In genomic region chr11:2194877-2195755, GRCh38 we compare ENCODE assay signal across 9 cellular contexts. TPM values are rescaled to one million over a fixed set of nuclear protein-coding genes. Genes with fewer than 3 reads are reported as not detected.
DNase-seq lines count a peak whose midpoint lies in the region; ATAC-seq and TF ChIP-seq lines count a peak whose summit lies in the region.
"Had no signal": no experiment of that assay in that cellular context is flagged by ENCODE, and none has a peak within 500 bp of the region (broad histone marks: within the 10 kb centered on the region; RNA-seq: fewer than 3 reads in every experiment).

No MANE protein-coding gene starts in this region.

- no peaks in the 10 kb centered on the region for H3K36me3 Mint-ChIP-seq in nephron (ENCODE audit: low read depth)

- no peak overlapping the region for H3K4me3 Mint-ChIP-seq in nephron

- peaks cover 20% of the 10 kb centered on the region for H3K27me3 Mint-ChIP-seq in nephron (ENCODE audit: low read depth)

- intact Hi-C loops in colonic mucosa (cut with DNase I), result loop anchor here (10.0 kb wide), 1 partner anchor 700 kb away; no protein-coding TSS in a partner anchor
- intact Hi-C loops in lower leg skin (cut with DNase I; ENCODE audit: low total_unique reads), result loop anchor here (5.0 to 10.0 kb wide), 3 partner anchors 102 to 700 kb away; no protein-coding TSS in a partner anchor

- no peaks in the 10 kb centered on the region for H3K27me3 ChIP-seq in colonic mucosa

- peak overlapping the region in 1 of 2 donors; percentile 43 for H3K9ac ChIP-seq in colonic mucosa (ENCODE audit: low read depth in 2 of 2, low read length in 2 of 2)

- H3K9me3 Mint-ChIP-seq in nephron, result no peaks in the 10 kb centered on the region

- DNase-seq in Caki2 (ENCODE audit: low read depth) (peak; percentile 25), HuH-7.5 (ENCODE audit: low spot score) (peak; percentile 65), colonic mucosa (peak; percentile 49), lower leg skin (ENCODE audit: low spot score in 2 of 2) (no peak), NCI-H1048 (lab: John Stamatoyannopoulos, UW) (no peak)
- DNase-seq in activated CD4-positive, alpha-beta T cell treated with anti-CD3 and anti-CD28 coated beads for 1 hour, result peak; percentile 16

- in situ Hi-C loops in Caki2 (cut with HindIII; ENCODE audit: low pct_unique_long_range_greater_than_20kb, low sequenced_read_pairs), result no loop called here

- H3K36me3 ChIP-seq in colonic mucosa, result no peaks in the 10 kb centered on the region

- ATAC-seq in GM18511 (IDR thresholded peaks at IDR 0.05; ENCODE audit: unreplicated experiment), result no peak

- no peaks in the 10 kb centered on the region for H3K9me3 ChIP-seq in colonic mucosa

- no peaks in the 10 kb centered on the region for H3K4me1 ChIP-seq in colonic mucosa

- WGBS in lower leg skin, 2 donors, result 54 to 74% methylated on average over 9 to 21 of the region's 24 CpGs

- H3K27ac ChIP-seq in colonic mucosa, result no peak overlapping the region

- no peak for TF ChIP-seq POLR2A in lower leg skin (IDR thresholded peaks at IDR 0.05)

- peak overlapping the region in 1 of 3 experiments; percentile 56 for H3K27ac Mint-ChIP-seq in nephron

- H3K4me3 ChIP-seq in colonic mucosa (no peak overlapping the region), lower leg skin (ENCODE audit: low read depth, poor library complexity, severe bottlenecking) (no peak overlapping the region)

- peaks cover 8% of the 10 kb centered on the region for H3K4me1 Mint-ChIP-seq in nephron

- TF ChIP-seq CTCF in colonic mucosa (IDR thresholded peaks at IDR 0.05) (peak; percentile 95), nephron (IDR thresholded peaks at IDR 0.05; ENCODE audit: unreplicated experiment in 3 of 3) (peak; percentile 90 to 94 (median 92)), lower leg skin (IDR thresholded peaks at IDR 0.05) (no peak)

RNA-seq across cellular contexts. Expression of gene TH, which starts 23.5 kb away (rescaled TPM):
- not detected in 2 replicates for total RNA-seq in Caki2 (2014; rRNA removed; shearing (Covaris generic); ENCODE audit: low replicate concordance)
- total RNA-seq in colonic mucosa (under 1 TPM in 1 of 2 donors, not detected in 1; 0.15 TPM), lower leg skin (under 1 TPM in 2 of 4 donors, not detected in 2; 0.36 to 0.84 TPM)
- total RNA-seq: right cardiac atrium had no signal

RNA-seq across cellular contexts. Expression of gene INS, which starts 34.1 kb away (rescaled TPM):
- not detected in 2 replicates for total RNA-seq in Caki2 (2014; rRNA removed; shearing (Covaris generic); ENCODE audit: low replicate concordance)
- under 1 TPM in 1 of 2 donors, not detected in 1; 0.84 TPM for total RNA-seq in colonic mucosa
- not detected for total RNA-seq in lower leg skin

RNA-seq across cellular contexts. Expression of gene IGF2, which starts 55.9 kb away (rescaled TPM):
- total RNA-seq in Caki2 (2014; rRNA removed; shearing (Covaris generic); ENCODE audit: low replicate concordance), result 2.3 and 5.6 TPM in 2 replicates
- total RNA-seq in colonic mucosa (1 to 10 TPM; 4.1 to 9.2 TPM), lower leg skin (10 to 100 TPM in 1 of 4 donors, 1 to 10 TPM in 3; 4.5 to 14.7 (median 6.0) TPM)

Comparison
In these comparisons a context has a peak if more than half of its experiments do, and no peak if none do; other contexts are left out.
1. DNase-seq: peak in Caki2 (single experiment), HuH-7.5 (single experiment), activated CD4-positive, alpha-beta T cell treated with anti-CD3 and anti-CD28 coated beads for 1 hour (single experiment) and colonic mucosa (single experiment); none in lower leg skin (0 of 2) and NCI-H1048 (single experiment).
2. CTCF ChIP-seq: peak in colonic mucosa (single experiment) and nephron (3 of 3); none in lower leg skin (0 of 3).